In genomic region chr12:122028601-122029560, GRCh38 we compare ENCODE assay signal across 8 cellular contexts. TPM values are rescaled to one million over a fixed set of nuclear protein-coding genes. Genes with fewer than 3 reads are reported as not detected.
A peak's percentile ranks its signal among the peaks of the same experiment; 100 is the strongest.
DNase-seq lines count a peak whose midpoint lies in the region; ATAC-seq, FAIRE-seq and TF ChIP-seq lines count a peak whose summit lies in the region.
"Had no signal": no experiment of that assay in that cellular context is flagged by ENCODE, and none has a peak within 500 bp of the region (broad histone marks: within the 10 kb centered on the region; RNA-seq: fewer than 3 reads in every experiment).

No MANE protein-coding gene starts in this region.

- no peaks in the 10 kb centered on the region for H3K9me3 Mint-ChIP-seq in endothelial cell (ENCODE audit: unreplicated experiment)
- no peaks in the 10 kb centered on the region for H3K9me3 Mint-ChIP-seq in HFFc6

- no peak for FAIRE-seq in HTR-8/SVneo (lab: Jason Lieb, UNC)

- H3K27ac ChIP-seq in body of pancreas, result peak overlapping the region; percentile 67 to 81 (median 72)
- H3K27ac ChIP-seq in psoas muscle, result peak overlapping the region; percentile 73
- H3K27ac ChIP-seq: cardiac muscle cell had no signal

- H3K36me3 Mint-ChIP-seq in endothelial cell (ENCODE audit: low read depth, unreplicated experiment), result no peaks in the 10 kb centered on the region
- H3K36me3 Mint-ChIP-seq in HFFc6 (ENCODE audit: low read depth), result no peaks in the 10 kb centered on the region

- H3K4me3 Mint-ChIP-seq in endothelial cell (ENCODE audit: unreplicated experiment) (no peak overlapping the region), HFFc6 (no peak overlapping the region)

- H3K4me3 ChIP-seq in body of pancreas, result no peak overlapping the region
- no peak overlapping the region for H3K4me3 ChIP-seq in psoas muscle
- H3K4me3 ChIP-seq: cardiac muscle cell had no signal

- TF ChIP-seq POLR2A in body of pancreas (IDR thresholded peaks at IDR 0.05), result no peak

- in situ Hi-C loops in GM13977 (cut with MboI; ENCODE audit: low pct_unique_long_range_greater_than_20kb, low sequenced_read_pairs, unreplicated experiment), result no loop called here

- H3K27me3 ChIP-seq in body of pancreas (no peaks in the 10 kb centered on the region), psoas muscle (ENCODE audit: insufficient read depth in 3 of 3, low read length in 2 of 3) (no peaks in the 10 kb centered on the region)
- H3K27me3 ChIP-seq: cardiac muscle cell had no signal

- TF ChIP-seq CTCF in GM13977 (IDR thresholded peaks at IDR 0.05; ENCODE audit: extremely low read depth, insufficient read depth, missing control alignments) (peak; percentile 33), body of pancreas (IDR thresholded peaks at IDR 0.05) (no peak), psoas muscle (IDR thresholded peaks at IDR 0.05) (no peak), endothelial cell (IDR thresholded peaks at IDR 0.05; ENCODE audit: unreplicated experiment) (no peak), HFFc6 (IDR thresholded peaks at IDR 0.05) (no peak)

- no peaks in the 10 kb centered on the region for H3K9me3 ChIP-seq in body of pancreas
- H3K9me3 ChIP-seq in psoas muscle, result no peaks in the 10 kb centered on the region

- no peaks in the 10 kb centered on the region for H3K4me1 Mint-ChIP-seq in endothelial cell (ENCODE audit: unreplicated experiment)
- H3K4me1 Mint-ChIP-seq in HFFc6 (ENCODE audit: low read depth), result no peaks in the 10 kb centered on the region

- H3K27me3 Mint-ChIP-seq in endothelial cell (ENCODE audit: unreplicated experiment) (peaks cover 1% of the 10 kb centered on the region), HFFc6 (ENCODE audit: insufficient read depth) (no peaks in the 10 kb centered on the region)

- H3K36me3 ChIP-seq in body of pancreas (replicated peaks in 1 of 2; ENCODE audit: insufficient read depth in 1 of 2, low read depth in 2 of 2) (no peaks in the 10 kb centered on the region), psoas muscle (ENCODE audit: insufficient read depth in 1 of 2, low read depth in 1 of 2) (no peaks in the 10 kb centered on the region)
- H3K36me3 ChIP-seq: cardiac muscle cell had no signal

- DNase-seq in GM13977 (ENCODE audit: low spot score) (peak; percentile 87), body of pancreas (peak in 2 of 4 donors; percentile 18 to 44), psoas muscle (no peak), HTR-8/SVneo (ENCODE audit: insufficient read length, low spot score) (no peak), endothelial cell (ENCODE audit: low spot score) (no peak), HFFc6 (no peak)

- peaks cover 74% of the 10 kb centered on the region for H3K4me1 ChIP-seq in body of pancreas
- peaks cover 51% of the 10 kb centered on the region for H3K4me1 ChIP-seq in psoas muscle

- no peak overlapping the region for H3K27ac Mint-ChIP-seq in endothelial cell (ENCODE audit: unreplicated experiment)
- H3K27ac Mint-ChIP-seq in HFFc6, result no peak overlapping the region

- intact Hi-C loops in body of pancreas (cut with DNase I), result no loop called here
- intact Hi-C loops in psoas muscle (cut with DNase I), result loop anchor here in 1 of 2 donors (10.0 kb wide), 1 partner anchor 104 kb away; no protein-coding TSS in a partner anchor

- WGBS in body of pancreas, 2 donors, result 47 to 77% methylated on average over 7 to 27 of the region's 27 CpGs
- 70 to 80% (median 74%) methylated on average over 27 of the region's 27 CpGs for WGBS in psoas muscle, 3 donors

- ATAC-seq in HG03442 (IDR thresholded peaks at IDR 0.05; ENCODE audit: unreplicated experiment) (peak; percentile 54), body of pancreas (no peak), psoas muscle (peak in 3 of 4 donors; percentile 12 to 40 (median 18))

RNA-seq across cellular contexts. Expression of gene BCL7A, which starts 7.2 kb away (rescaled TPM):
- total RNA-seq in body of pancreas (10 to 100 TPM; 19.1 to 25.2 TPM), psoas muscle (10 to 100 TPM; 11.3 to 14.3 (median 12.5) TPM), endothelial cell (ENCODE audit: unreplicated experiment) (6.2 TPM)
- 1 to 10 TPM; 3.6 to 8.1 (median 6.5) TPM for polyA plus RNA-seq in psoas muscle
- total RNA-seq in HFFc6 (2021; fragmentation: NEBNext Ultra II Directional; extraction: Animal tissue kit (Norgen Biotek cat#: 25700)), result 1 to 10 TPM; 2.6 to 3.8 (median 3.4) TPM

RNA-seq across cellular contexts. Expression of gene MLXIP, which starts 49.7 kb away (rescaled TPM):
- total RNA-seq in body of pancreas (10 to 100 TPM; 43.6 to 84.0 TPM), psoas muscle (100 to 1,000 TPM; 114 to 184 (median 137) TPM), endothelial cell (ENCODE audit: unreplicated experiment) (63.3 TPM)
- 100 to 1,000 TPM in 1 of 3 donors, 10 to 100 TPM in 2; 50.9 to 114 (median 55.0) TPM for polyA plus RNA-seq in psoas muscle
- 10 to 100 TPM; 19.0 to 23.8 (median 21.7) TPM for total RNA-seq in HFFc6 (2021; fragmentation: NEBNext Ultra II Directional; extraction: Animal tissue kit (Norgen Biotek cat#: 25700))
